ENCODE assay signal across 1 cellular context in genomic region chr18:29096380-29096779, GRCh38.
TF ChIP-seq lines count a peak whose summit lies in the region.

No MANE protein-coding gene starts in this region.

TF ChIP-seq in H1, 55 proteins besides CTCF, POLR2A, EP300 and RAD21:
- no peak for TF ChIP-seq ASH2L (IDR thresholded peaks at IDR 0.05; ENCODE audit: low read length)
- TF ChIP-seq USF2 (IDR thresholded peaks at IDR 0.05; ENCODE audit: low read length), result no peak
- no peak for TF ChIP-seq GABPA (IDR thresholded peaks at IDR 0.05; ENCODE audit: borderline replicate concordance, insufficient read depth, low read length)
- TF ChIP-seq TBP (IDR thresholded peaks at IDR 0.05; ENCODE audit: low read depth, low read length), result no peak
- TF ChIP-seq KDM1A (IDR thresholded peaks at IDR 0.05; ENCODE audit: borderline replicate concordance, low read length), result no peak
- no peak for TF ChIP-seq YY1 (IDR thresholded peaks at IDR 0.05; ENCODE audit: low read depth, low read length)
- TF ChIP-seq SIX5 (IDR thresholded peaks at IDR 0.05; ENCODE audit: low read depth, low read length), result no peak
- TF ChIP-seq BCL11A (IDR thresholded peaks at IDR 0.05; ENCODE audit: low read depth in 2 of 2, low read length in 2 of 2), result no peak
- TF ChIP-seq KDM5A (IDR thresholded peaks at IDR 0.05; ENCODE audit: low read length), result no peak
- no peak for TF ChIP-seq NANOG (IDR thresholded peaks at IDR 0.05; ENCODE audit: insufficient read depth, low read depth, low read length, poor library complexity, severe bottlenecking)
- TF ChIP-seq BACH1 (IDR thresholded peaks at IDR 0.05; ENCODE audit: low read length), result no peak
TF ChIP-seq in H1: peak in this region for 0.
